ENCODE assay signal across 8 cellular contexts in genomic region chr17:30116661-30117547, GRCh38. TPM values are rescaled to one million over a fixed set of nuclear protein-coding genes. Genes with fewer than 3 reads are reported as not detected.
DNase-seq lines count a peak whose midpoint lies in the region; ATAC-seq and TF ChIP-seq lines count a peak whose summit lies in the region.

NSRP1 (plus strand) TSS chr17:30116816; CDS start chr17:30116844, 28 bp downstream.

- TSS peak; percentile 56 for BruUV-seq in Calu3 (replicated peaks; lab: Mats Ljungman, UMichigan)

- TF ChIP-seq RAD21 in Ishikawa (IDR thresholded peaks at IDR 0.05; ENCODE audit: low read depth): no peak

- no peaks in the 10 kb centered on the region for H3K9me3 Mint-ChIP-seq in Calu3 (ENCODE audit: low read depth, unreplicated experiment)

- ATAC-seq in GM21515 (IDR thresholded peaks at IDR 0.05; ENCODE audit: unreplicated experiment): peak; percentile 70

- peak within 1 kb of the TSS; percentile 96 for H3K4me3 ChIP-seq in epithelial cell of esophagus (ENCODE audit: low read length)

- TF ChIP-seq EP300 in Ishikawa (IDR thresholded peaks at IDR 0.05; ENCODE audit: borderline replicate concordance): no peak

- CTCF ChIA-PET in Calu3 (lab: Charles Lee): interaction anchor here (1.3 kb wide), 1 partner anchor 12 kb away, joined by 5 read pairs; no protein-coding TSS in a partner anchor

- DNase-seq in Calu3: peak; percentile 95
- peak; percentile 75 for DNase-seq in OCI-M2 (lab: John Stamatoyannopoulos, UW; ENCODE audit: unreplicated experiment)
- peak; percentile 91 for DNase-seq in activated T-cell treated with anti-CD3 and anti-CD28 coated beads for 24 hours (ENCODE audit: low read depth)
- DNase-seq in epithelial cell of esophagus (ENCODE audit: low read depth): peak; percentile 96
- peak; percentile 94 for DNase-seq in middle frontal gyrus (ENCODE audit: extremely low spot score, low spot score)
- DNase-seq in stimulated activated CD8-positive, alpha-beta memory T cell treated with anti-CD3 and anti-CD28 coated beads, Interleukin-2, amount 100 ng/mL, for 1 hour (ENCODE audit: low read depth in 2 of 2): peak; percentile 86

- H3K36me3 Mint-ChIP-seq in Calu3 (ENCODE audit: insufficient read depth, unreplicated experiment): peaks cover 46% of the 10 kb centered on the region

- H3K4me1 Mint-ChIP-seq in Calu3 (ENCODE audit: low read depth, unreplicated experiment): peaks cover 11% of the 10 kb centered on the region

- peak within 1 kb of the TSS; percentile 100 for H3K27ac Mint-ChIP-seq in Calu3 (ENCODE audit: unreplicated experiment)

- peak within 1 kb of the TSS; percentile 98 for H3K4me3 Mint-ChIP-seq in Calu3 (ENCODE audit: low read depth, unreplicated experiment)

- no peaks in the 10 kb centered on the region for H3K27me3 Mint-ChIP-seq in Calu3 (ENCODE audit: unreplicated experiment)

- intact Hi-C loops in Calu3 (cut with micrococcal nuclease; ENCODE audit: unreplicated experiment): no loop called here

- TF ChIP-seq CTCF in Calu3 (IDR thresholded peaks at IDR 0.05; ENCODE audit: unreplicated experiment): no peak
- no peak for TF ChIP-seq CTCF in epithelial cell of esophagus (IDR thresholded peaks at IDR 0.05; ENCODE audit: insufficient read depth, low read depth, low read length, missing control alignments)

TF ChIP-seq in Ishikawa, 13 proteins besides CTCF, POLR2A, EP300 and RAD21:
- peak; percentile 89 for TF ChIP-seq CREB1 (IDR thresholded peaks at IDR 0.05; ENCODE audit: low read depth)
- TF ChIP-seq YY1 (IDR thresholded peaks at IDR 0.05; ENCODE audit: low read depth): peak; percentile 98
- TF ChIP-seq REST (IDR thresholded peaks at IDR 0.05; ENCODE audit: low read depth): no peak
- peak; percentile 48 for TF ChIP-seq NFIC (IDR thresholded peaks at IDR 0.05)
- no peak; the same call in 1 of the 2 replicates for TF ChIP-seq CEBPB (IDR thresholded peaks at IDR 0.05)
- peak; percentile 57; the same call in 1 of the 2 replicates for TF ChIP-seq TCF12 (IDR thresholded peaks at IDR 0.05; ENCODE audit: low read depth)
- TF ChIP-seq FOXM1 (IDR thresholded peaks at IDR 0.05; ENCODE audit: borderline replicate concordance, low read depth): 0 out of 2 replicates have a peak, but pooled peaks have one; percentile 23
- TF ChIP-seq EGR1 (IDR thresholded peaks at IDR 0.05): no peak; the same call in 1 of the 2 replicates
- no peak for TF ChIP-seq ZBTB7A (IDR thresholded peaks at IDR 0.05; ENCODE audit: low read depth)
- TF ChIP-seq MAX (IDR thresholded peaks at IDR 0.05): peak; percentile 80; the same call in 1 of the 2 replicates
- peak; percentile 66 for TF ChIP-seq USF1 (IDR thresholded peaks at IDR 0.05)
- TF ChIP-seq TEAD4 (IDR thresholded peaks at IDR 0.05): 0 out of 2 replicates have a peak, but pooled peaks have one; percentile 2
- TF ChIP-seq TAF1 (IDR thresholded peaks at IDR 0.05; ENCODE audit: low read depth): peak; percentile 99

RNA-seq across cellular contexts. Expression of gene NSRP1, which starts in this region (rescaled TPM):
- 27.5 and 29.7 TPM in 2 replicates for total RNA-seq in Calu3 (2022)

Comparison
In these comparisons a context has a peak if more than half of its experiments do, and no peak if none do; other contexts are left out.
1. Peak in every context shown above with its lines: DNase-seq, ATAC-seq and H3K4me3 ChIP-seq.